1 cellular context compared by ENCODE assay signal in genomic region chr3:155248531-155249187, GRCh38.
TF ChIP-seq lines count a peak whose summit lies in the region.

No MANE protein-coding gene starts in this region.

TF ChIP-seq in K562, 482 proteins besides CTCF, POLR2A, EP300 and RAD21 (continued from another document and continues in another):
- TF ChIP-seq, protein P1, sequence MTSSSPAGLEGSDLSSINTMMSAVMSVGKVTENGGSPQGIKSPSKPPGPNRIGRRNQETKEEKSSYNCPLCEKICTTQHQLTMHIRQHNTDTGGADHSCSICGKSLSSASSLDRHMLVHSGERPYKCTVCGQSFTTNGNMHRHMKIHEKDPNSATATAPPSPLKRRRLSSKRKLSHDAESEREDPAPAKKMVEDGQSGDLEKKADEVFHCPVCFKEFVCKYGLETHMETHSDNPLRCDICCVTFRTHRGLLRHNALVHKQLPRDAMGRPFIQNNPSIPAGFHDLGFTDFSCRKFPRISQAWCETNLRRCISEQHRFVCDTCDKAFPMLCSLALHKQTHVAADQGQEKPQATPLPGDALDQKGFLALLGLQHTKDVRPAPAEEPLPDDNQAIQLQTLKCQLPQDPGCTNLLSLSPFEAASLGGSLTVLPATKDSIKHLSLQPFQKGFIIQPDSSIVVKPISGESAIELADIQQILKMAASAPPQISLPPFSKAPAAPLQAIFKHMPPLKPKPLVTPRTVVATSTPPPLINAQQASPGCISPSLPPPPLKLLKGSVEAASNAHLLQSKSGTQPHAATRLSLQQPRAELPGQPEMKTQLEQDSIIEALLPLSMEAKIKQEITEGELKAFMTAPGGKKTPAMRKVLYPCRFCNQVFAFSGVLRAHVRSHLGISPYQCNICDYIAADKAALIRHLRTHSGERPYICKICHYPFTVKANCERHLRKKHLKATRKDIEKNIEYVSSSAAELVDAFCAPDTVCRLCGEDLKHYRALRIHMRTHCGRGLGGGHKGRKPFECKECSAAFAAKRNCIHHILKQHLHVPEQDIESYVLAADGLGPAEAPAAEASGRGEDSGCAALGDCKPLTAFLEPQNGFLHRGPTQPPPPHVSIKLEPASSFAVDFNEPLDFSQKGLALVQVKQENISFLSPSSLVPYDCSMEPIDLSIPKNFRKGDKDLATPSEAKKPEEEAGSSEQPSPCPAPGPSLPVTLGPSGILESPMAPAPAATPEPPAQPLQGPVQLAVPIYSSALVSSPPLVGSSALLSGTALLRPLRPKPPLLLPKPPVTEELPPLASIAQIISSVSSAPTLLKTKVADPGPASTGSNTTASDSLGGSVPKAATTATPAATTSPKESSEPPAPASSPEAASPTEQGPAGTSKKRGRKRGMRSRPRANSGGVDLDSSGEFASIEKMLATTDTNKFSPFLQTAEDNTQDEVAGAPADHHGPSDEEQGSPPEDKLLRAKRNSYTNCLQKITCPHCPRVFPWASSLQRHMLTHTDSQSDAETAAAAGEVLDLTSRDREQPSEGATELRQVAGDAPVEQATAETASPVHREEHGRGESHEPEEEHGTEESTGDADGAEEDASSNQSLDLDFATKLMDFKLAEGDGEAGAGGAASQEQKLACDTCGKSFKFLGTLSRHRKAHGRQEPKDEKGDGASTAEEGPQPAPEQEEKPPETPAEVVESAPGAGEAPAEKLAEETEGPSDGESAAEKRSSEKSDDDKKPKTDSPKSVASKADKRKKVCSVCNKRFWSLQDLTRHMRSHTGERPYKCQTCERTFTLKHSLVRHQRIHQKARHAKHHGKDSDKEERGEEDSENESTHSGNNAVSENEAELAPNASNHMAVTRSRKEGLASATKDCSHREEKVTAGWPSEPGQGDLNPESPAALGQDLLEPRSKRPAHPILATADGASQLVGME (CRISPR knock-in tag; IDR thresholded peaks at IDR 0.05) = no peak
- TF ChIP-seq ARNT (IDR thresholded peaks at IDR 0.05) (peak in 1 of 2 experiments; percentile 83; a peak in 2 of 4 replicates), CHAMP1 (IDR thresholded peaks at IDR 0.05) (peak; percentile 84; the same call in 1 of the 2 replicates), HMGXB4 (CRISPR knock-in tag; IDR thresholded peaks at IDR 0.05) (no peak), DACH1 (IDR thresholded peaks at IDR 0.05; ENCODE audit: partially characterized antibody) (no peak), SIRT6 (IDR thresholded peaks at IDR 0.05; ENCODE audit: low read depth, low read length) (no peak), EHMT2 (IDR thresholded peaks at IDR 0.05) (peak; percentile 68), ADNP (tag; IDR thresholded peaks at IDR 0.05) (peak; percentile 37; the same call in 1 of the 2 replicates), FOXM1 (IDR thresholded peaks at IDR 0.05; ENCODE audit: low read depth) (peak; percentile 89), FOXM1 (CRISPR knock-in tag; IDR thresholded peaks at IDR 0.05; ENCODE audit: low read depth) (no peak), SAFB2 (IDR thresholded peaks at IDR 0.05; ENCODE audit: borderline replicate concordance, low read depth, low read length, severe bottlenecking) (no peak), TEAD4 (IDR thresholded peaks at IDR 0.05; ENCODE audit: low read length) (peak; percentile 87), TEAD4 (CRISPR knock-in tag; IDR thresholded peaks at IDR 0.05; ENCODE audit: borderline replicate concordance) (no peak), ZNF561 (CRISPR knock-in tag; conservative IDR thresholded peaks at IDR 0.05) (no peak), HDAC3 (IDR thresholded peaks at IDR 0.05; ENCODE audit: borderline replicate concordance, partially characterized antibody) (no peak), RCOR1 (IDR thresholded peaks at IDR 0.05; ENCODE audit: borderline replicate concordance in 1 of 2, low read depth in 2 of 2, low read length in 2 of 2) (peak; percentile 46 to 91; a peak in 2 of 4 replicates), EZH2 (IDR thresholded peaks at IDR 0.05; ENCODE audit: borderline replicate concordance, low read depth, low read length) (no peak), ZNF143 (CRISPR knock-in tag; IDR thresholded peaks at IDR 0.05) (no peak), SOX6 (IDR thresholded peaks at IDR 0.05) (peak; percentile 94), MYBL2 (IDR thresholded peaks at IDR 0.05; ENCODE audit: low read depth) (peak; percentile 90), MYBL2 (CRISPR knock-in tag; IDR thresholded peaks at IDR 0.05; ENCODE audit: borderline replicate concordance) (no peak), RFX1 (IDR thresholded peaks at IDR 0.05) (no peak), SRF (CRISPR knock-in tag; IDR thresholded peaks at IDR 0.05) (peak in 1 of 2 experiments; percentile 82; a peak in 1 of 4 replicates), HDAC2 (IDR thresholded peaks at IDR 0.05) (peak; percentile 95), MCM5 (IDR thresholded peaks at IDR 0.05; ENCODE audit: low read depth) (no peak), NCOR1 (IDR thresholded peaks at IDR 0.05) (peak; percentile 74)
- TF ChIP-seq, protein P2, sequence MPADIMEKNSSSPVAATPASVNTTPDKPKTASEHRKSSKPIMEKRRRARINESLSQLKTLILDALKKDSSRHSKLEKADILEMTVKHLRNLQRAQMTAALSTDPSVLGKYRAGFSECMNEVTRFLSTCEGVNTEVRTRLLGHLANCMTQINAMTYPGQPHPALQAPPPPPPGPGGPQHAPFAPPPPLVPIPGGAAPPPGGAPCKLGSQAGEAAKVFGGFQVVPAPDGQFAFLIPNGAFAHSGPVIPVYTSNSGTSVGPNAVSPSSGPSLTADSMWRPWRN (IDR thresholded peaks at IDR 0.05; ENCODE audit: low read depth) = peak; percentile 84; the same call in 1 of the 2 replicates
- TF ChIP-seq, protein P3, sequence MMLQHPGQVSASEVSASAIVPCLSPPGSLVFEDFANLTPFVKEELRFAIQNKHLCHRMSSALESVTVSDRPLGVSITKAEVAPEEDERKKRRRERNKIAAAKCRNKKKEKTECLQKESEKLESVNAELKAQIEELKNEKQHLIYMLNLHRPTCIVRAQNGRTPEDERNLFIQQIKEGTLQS (IDR thresholded peaks at IDR 0.05) = no peak
- TF ChIP-seq, protein P3 (CRISPR knock-in tag; conservative IDR thresholded peaks at IDR 0.05) = no peak
- TF ChIP-seq, protein P4, sequence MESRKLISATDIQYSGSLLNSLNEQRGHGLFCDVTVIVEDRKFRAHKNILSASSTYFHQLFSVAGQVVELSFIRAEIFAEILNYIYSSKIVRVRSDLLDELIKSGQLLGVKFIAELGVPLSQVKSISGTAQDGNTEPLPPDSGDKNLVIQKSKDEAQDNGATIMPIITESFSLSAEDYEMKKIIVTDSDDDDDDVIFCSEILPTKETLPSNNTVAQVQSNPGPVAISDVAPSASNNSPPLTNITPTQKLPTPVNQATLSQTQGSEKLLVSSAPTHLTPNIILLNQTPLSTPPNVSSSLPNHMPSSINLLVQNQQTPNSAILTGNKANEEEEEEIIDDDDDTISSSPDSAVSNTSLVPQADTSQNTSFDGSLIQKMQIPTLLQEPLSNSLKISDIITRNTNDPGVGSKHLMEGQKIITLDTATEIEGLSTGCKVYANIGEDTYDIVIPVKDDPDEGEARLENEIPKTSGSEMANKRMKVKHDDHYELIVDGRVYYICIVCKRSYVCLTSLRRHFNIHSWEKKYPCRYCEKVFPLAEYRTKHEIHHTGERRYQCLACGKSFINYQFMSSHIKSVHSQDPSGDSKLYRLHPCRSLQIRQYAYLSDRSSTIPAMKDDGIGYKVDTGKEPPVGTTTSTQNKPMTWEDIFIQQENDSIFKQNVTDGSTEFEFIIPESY (CRISPR knock-in tag; IDR thresholded peaks at IDR 0.05) = no peak
- TF ChIP-seq, protein P5, sequence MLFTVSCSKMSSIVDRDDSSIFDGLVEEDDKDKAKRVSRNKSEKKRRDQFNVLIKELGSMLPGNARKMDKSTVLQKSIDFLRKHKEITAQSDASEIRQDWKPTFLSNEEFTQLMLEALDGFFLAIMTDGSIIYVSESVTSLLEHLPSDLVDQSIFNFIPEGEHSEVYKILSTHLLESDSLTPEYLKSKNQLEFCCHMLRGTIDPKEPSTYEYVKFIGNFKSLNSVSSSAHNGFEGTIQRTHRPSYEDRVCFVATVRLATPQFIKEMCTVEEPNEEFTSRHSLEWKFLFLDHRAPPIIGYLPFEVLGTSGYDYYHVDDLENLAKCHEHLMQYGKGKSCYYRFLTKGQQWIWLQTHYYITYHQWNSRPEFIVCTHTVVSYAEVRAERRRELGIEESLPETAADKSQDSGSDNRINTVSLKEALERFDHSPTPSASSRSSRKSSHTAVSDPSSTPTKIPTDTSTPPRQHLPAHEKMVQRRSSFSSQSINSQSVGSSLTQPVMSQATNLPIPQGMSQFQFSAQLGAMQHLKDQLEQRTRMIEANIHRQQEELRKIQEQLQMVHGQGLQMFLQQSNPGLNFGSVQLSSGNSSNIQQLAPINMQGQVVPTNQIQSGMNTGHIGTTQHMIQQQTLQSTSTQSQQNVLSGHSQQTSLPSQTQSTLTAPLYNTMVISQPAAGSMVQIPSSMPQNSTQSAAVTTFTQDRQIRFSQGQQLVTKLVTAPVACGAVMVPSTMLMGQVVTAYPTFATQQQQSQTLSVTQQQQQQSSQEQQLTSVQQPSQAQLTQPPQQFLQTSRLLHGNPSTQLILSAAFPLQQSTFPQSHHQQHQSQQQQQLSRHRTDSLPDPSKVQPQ (CRISPR knock-in tag; IDR thresholded peaks at IDR 0.05; ENCODE audit: borderline replicate concordance) = no peak
- TF ChIP-seq, protein P6, sequence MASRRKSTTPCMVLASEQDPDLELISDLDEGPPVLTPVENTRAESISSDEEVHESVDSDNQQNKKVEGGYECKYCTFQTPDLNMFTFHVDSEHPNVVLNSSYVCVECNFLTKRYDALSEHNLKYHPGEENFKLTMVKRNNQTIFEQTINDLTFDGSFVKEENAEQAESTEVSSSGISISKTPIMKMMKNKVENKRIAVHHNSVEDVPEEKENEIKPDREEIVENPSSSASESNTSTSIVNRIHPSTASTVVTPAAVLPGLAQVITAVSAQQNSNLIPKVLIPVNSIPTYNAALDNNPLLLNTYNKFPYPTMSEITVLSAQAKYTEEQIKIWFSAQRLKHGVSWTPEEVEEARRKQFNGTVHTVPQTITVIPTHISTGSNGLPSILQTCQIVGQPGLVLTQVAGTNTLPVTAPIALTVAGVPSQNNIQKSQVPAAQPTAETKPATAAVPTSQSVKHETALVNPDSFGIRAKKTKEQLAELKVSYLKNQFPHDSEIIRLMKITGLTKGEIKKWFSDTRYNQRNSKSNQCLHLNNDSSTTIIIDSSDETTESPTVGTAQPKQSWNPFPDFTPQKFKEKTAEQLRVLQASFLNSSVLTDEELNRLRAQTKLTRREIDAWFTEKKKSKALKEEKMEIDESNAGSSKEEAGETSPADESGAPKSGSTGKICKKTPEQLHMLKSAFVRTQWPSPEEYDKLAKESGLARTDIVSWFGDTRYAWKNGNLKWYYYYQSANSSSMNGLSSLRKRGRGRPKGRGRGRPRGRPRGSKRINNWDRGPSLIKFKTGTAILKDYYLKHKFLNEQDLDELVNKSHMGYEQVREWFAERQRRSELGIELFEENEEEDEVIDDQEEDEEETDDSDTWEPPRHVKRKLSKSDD (conservative IDR thresholded peaks at IDR 0.05; ENCODE audit: low read length) = no peak
- TF ChIP-seq, protein P7, sequence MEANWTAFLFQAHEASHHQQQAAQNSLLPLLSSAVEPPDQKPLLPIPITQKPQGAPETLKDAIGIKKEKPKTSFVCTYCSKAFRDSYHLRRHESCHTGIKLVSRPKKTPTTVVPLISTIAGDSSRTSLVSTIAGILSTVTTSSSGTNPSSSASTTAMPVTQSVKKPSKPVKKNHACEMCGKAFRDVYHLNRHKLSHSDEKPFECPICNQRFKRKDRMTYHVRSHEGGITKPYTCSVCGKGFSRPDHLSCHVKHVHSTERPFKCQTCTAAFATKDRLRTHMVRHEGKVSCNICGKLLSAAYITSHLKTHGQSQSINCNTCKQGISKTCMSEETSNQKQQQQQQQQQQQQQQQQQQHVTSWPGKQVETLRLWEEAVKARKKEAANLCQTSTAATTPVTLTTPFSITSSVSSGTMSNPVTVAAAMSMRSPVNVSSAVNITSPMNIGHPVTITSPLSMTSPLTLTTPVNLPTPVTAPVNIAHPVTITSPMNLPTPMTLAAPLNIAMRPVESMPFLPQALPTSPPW (CRISPR knock-in tag; IDR thresholded peaks at IDR 0.05) = peak; percentile 23; the same call in 1 of the 2 replicates
